Comparison of ENCODE assay signal across 14 cellular contexts in the genomic region with DNA sequence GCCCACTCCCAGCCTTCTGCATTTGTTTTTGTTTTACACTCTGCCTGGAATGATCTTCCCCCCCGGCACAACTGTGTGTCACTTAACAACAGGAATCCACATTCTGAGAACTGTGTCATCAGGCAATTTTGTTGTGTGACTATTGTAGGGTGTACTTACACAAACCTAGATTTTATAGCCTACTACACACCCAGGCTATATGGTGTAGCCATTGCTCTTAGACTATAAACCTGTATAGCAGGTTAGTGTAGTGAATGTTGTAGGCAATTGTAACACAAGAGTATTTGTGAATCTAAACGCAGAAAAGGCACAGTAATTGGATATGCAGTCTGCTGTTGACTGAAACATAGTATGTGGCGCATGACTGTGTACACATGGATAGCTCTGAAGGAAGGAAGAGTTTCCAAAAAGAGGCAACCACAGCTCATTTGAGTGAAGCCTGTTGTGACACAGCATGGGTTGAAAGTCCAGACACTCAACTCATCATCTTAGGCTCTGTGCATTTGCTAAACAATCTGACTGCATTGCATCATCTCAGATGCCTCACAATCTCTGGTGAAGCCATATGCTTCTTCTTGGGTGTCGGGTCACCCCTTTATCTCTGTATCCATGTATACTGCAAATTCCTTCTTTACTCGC.
DNase-seq lines count a peak whose midpoint lies in the region; TF ChIP-seq lines count a peak whose summit lies in the region.
"Had no signal": no experiment of that assay in that cellular context is flagged by ENCODE, and none has a peak within 500 bp of the region (broad histone marks: within the 10 kb centered on the region; RNA-seq: fewer than 3 reads in every experiment).

No MANE protein-coding gene starts in this region.

- TF ChIP-seq RAD21 in liver (IDR thresholded peaks at IDR 0.05): peak in 1 of 2 donors; percentile 60

- no peaks in the 10 kb centered on the region for H3K9me3 Mint-ChIP-seq in type B pancreatic cell
- H3K9me3 Mint-ChIP-seq in activated naive CD8-positive, alpha-beta T cell treated with anti-CD3 and anti-CD28 coated beads for 36 hours: no peaks in the 10 kb centered on the region

- H3K27ac Mint-ChIP-seq in type B pancreatic cell: no peak overlapping the region
- no peak overlapping the region for H3K27ac Mint-ChIP-seq in activated naive CD8-positive, alpha-beta T cell treated with anti-CD3 and anti-CD28 coated beads for 36 hours
- H3K27ac Mint-ChIP-seq: activated CD4-positive, alpha-beta memory T cell treated with anti-CD3 and anti-CD28 coated beads, Interleukin-2, amount 10 ng/mL, durations not matched to agents 7 days and 5 days; progenitor cell of endocrine pancreas had no signal

- H3K36me3 ChIP-seq in brain microvascular endothelial cell (replicated peaks) (no peaks in the 10 kb centered on the region), liver (ENCODE audit: control insufficient read depth in 4 of 4, insufficient read depth in 3 of 4, low read depth in 1 of 4, low read length in 3 of 4) (no peaks in the 10 kb centered on the region)
- H3K36me3 ChIP-seq: gastroesophageal sphincter, thoracic aorta had no signal

- DNase-seq in AG08396 (ENCODE audit: low spot score) (peak; percentile 25), GM04504 (ENCODE audit: low read depth) (peak; percentile 24), brain microvascular endothelial cell (peak; percentile 40), NCI-H524 treated with DMSO at 0.1 percent for 48 hours (lab: John Stamatoyannopoulos, UW) (no peak), type B pancreatic cell (ENCODE audit: extremely low spot score, unreplicated experiment) (no peak), KBM-7 (no peak)
- DNase-seq in activated naive CD8-positive, alpha-beta T cell treated with anti-CD3 and anti-CD28 coated beads for 36 hours: no peak
- DNase-seq: activated CD4-positive, alpha-beta memory T cell treated with anti-CD3 and anti-CD28 coated beads, Interleukin-2, amount 10 ng/mL, durations not matched to agents 7 days and 5 days; aorta; NCI-H1694 treated with DMSO at 0.1 percent for 48 hours had no signal

- no peaks in the 10 kb centered on the region for H3K9me3 ChIP-seq in liver (ENCODE audit: control insufficient read depth in 4 of 4, low read length in 3 of 4)
- H3K9me3 ChIP-seq: gastroesophageal sphincter, thoracic aorta had no signal

- H3K4me3 ChIP-seq in brain microvascular endothelial cell (ENCODE audit: low read depth, low read length) (no peak overlapping the region), liver (ENCODE audit: low read depth in 1 of 3, low read length in 3 of 3) (no peak overlapping the region)
- H3K4me3 ChIP-seq: gastroesophageal sphincter, thoracic aorta had no signal

- H3K4me1 ChIP-seq in liver (ENCODE audit: control insufficient read depth in 4 of 4, insufficient read depth in 4 of 4, low read length in 3 of 4): no peaks in the 10 kb centered on the region
- H3K4me1 ChIP-seq: gastroesophageal sphincter had no signal

- no peak overlapping the region for H3K4me3 Mint-ChIP-seq in type B pancreatic cell
- H3K4me3 Mint-ChIP-seq in activated naive CD8-positive, alpha-beta T cell treated with anti-CD3 and anti-CD28 coated beads for 36 hours: no peak overlapping the region
- H3K4me3 Mint-ChIP-seq: activated CD4-positive, alpha-beta memory T cell treated with anti-CD3 and anti-CD28 coated beads, Interleukin-2, amount 10 ng/mL, durations not matched to agents 7 days and 5 days had no signal

- H3K27ac ChIP-seq in brain microvascular endothelial cell: no peak overlapping the region
- H3K27ac ChIP-seq in liver (ENCODE audit: low read depth in 1 of 2, low read length in 2 of 2): no peak overlapping the region
- H3K27ac ChIP-seq: gastroesophageal sphincter, thoracic aorta had no signal

- TF ChIP-seq CTCF in brain microvascular endothelial cell (IDR thresholded peaks at IDR 0.05; ENCODE audit: low read depth, low read length, missing control alignments): no peak
- no peak for TF ChIP-seq CTCF in liver (IDR thresholded peaks at IDR 0.05; ENCODE audit: low read depth, low read length, missing input control)
- no peak for TF ChIP-seq CTCF in type B pancreatic cell (conservative IDR thresholded peaks at IDR 0.05)

- H3K4me1 Mint-ChIP-seq in type B pancreatic cell (ENCODE audit: unreplicated experiment): no peaks in the 10 kb centered on the region
- no peaks in the 10 kb centered on the region for H3K4me1 Mint-ChIP-seq in activated naive CD8-positive, alpha-beta T cell treated with anti-CD3 and anti-CD28 coated beads for 36 hours
- H3K4me1 Mint-ChIP-seq: activated CD4-positive, alpha-beta memory T cell treated with anti-CD3 and anti-CD28 coated beads, Interleukin-2, amount 10 ng/mL, durations not matched to agents 7 days and 5 days had no signal

- in situ Hi-C loops in brain microvascular endothelial cell (cut with HindIII; ENCODE audit: low pct_ligation_motif_present, low sequenced_read_pairs) (no loop called here), KBM-7 (cut with MboI; ENCODE audit: low pct_unique_long_range_greater_than_20kb, low sequenced_read_pairs) (no loop called here)

- H3K9ac ChIP-seq in liver (ENCODE audit: low read depth in 1 of 2, low read length in 2 of 2): no peak overlapping the region

- 70% methylated on average over 5 of the region's 5 CpGs for WGBS in liver

- H3K27me3 ChIP-seq in brain microvascular endothelial cell (replicated peaks): no peaks in the 10 kb centered on the region
- no peaks in the 10 kb centered on the region for H3K27me3 ChIP-seq in liver (ENCODE audit: control insufficient read depth in 4 of 4, insufficient read depth in 4 of 4, low read length in 3 of 4)

- no peaks in the 10 kb centered on the region for H3K27me3 Mint-ChIP-seq in type B pancreatic cell
- H3K27me3 Mint-ChIP-seq in activated naive CD8-positive, alpha-beta T cell treated with anti-CD3 and anti-CD28 coated beads for 36 hours: no peaks in the 10 kb centered on the region
- H3K27me3 Mint-ChIP-seq: activated CD4-positive, alpha-beta memory T cell treated with anti-CD3 and anti-CD28 coated beads, Interleukin-2, amount 10 ng/mL, durations not matched to agents 7 days and 5 days had no signal

- H3K36me3 Mint-ChIP-seq in type B pancreatic cell: no peaks in the 10 kb centered on the region
- H3K36me3 Mint-ChIP-seq in activated naive CD8-positive, alpha-beta T cell treated with anti-CD3 and anti-CD28 coated beads for 36 hours: no peaks in the 10 kb centered on the region

TF ChIP-seq in liver, 16 proteins besides CTCF, POLR2A, EP300 and RAD21 (continues in another document):
- TF ChIP-seq HNF4A (conservative IDR thresholded peaks at IDR 0.05) (peak; percentile 92 to 95), ATF3 (IDR thresholded peaks at IDR 0.05) (peak; percentile 88), YY1 (IDR thresholded peaks at IDR 0.05) (peak; percentile 38), FOXA2 (IDR thresholded peaks at IDR 0.05) (peak; percentile 88), GABPA (IDR thresholded peaks at IDR 0.05 in 1 of 2, conservative IDR thresholded peaks at IDR 0.05 in 1 of 2) (no peak), HNF4G (IDR thresholded peaks at IDR 0.05) (peak; percentile 84), TAF1 (conservative IDR thresholded peaks at IDR 0.05) (no peak), REST (IDR thresholded peaks at IDR 0.05) (no peak), SP1 (IDR thresholded peaks at IDR 0.05) (peak; percentile 70), NR2F2 (IDR thresholded peaks at IDR 0.05) (no peak), EGR1 (IDR thresholded peaks at IDR 0.05; ENCODE audit: low read depth in 2 of 2) (no peak), ZBTB33 (IDR thresholded peaks at IDR 0.05) (peak; percentile 60), FOXA1 (IDR thresholded peaks at IDR 0.05) (peak; percentile 67), JUND (IDR thresholded peaks at IDR 0.05) (peak; percentile 74 to 77)

Comparison
In these comparisons a context has a peak if more than half of its experiments do, and no peak if none do; other contexts are left out.
1. DNase-seq: peak in AG08396 (single experiment), GM04504 (single experiment) and brain microvascular endothelial cell (single experiment); none in NCI-H524 treated with DMSO at 0.1 percent for 48 hours (single experiment), type B pancreatic cell (single experiment), KBM-7 (single experiment) and activated naive CD8-positive, alpha-beta T cell treated with anti-CD3 and anti-CD28 coated beads for 36 hours (single experiment).